29 cellular contexts compared by ENCODE assay signal in the genomic region with DNA sequence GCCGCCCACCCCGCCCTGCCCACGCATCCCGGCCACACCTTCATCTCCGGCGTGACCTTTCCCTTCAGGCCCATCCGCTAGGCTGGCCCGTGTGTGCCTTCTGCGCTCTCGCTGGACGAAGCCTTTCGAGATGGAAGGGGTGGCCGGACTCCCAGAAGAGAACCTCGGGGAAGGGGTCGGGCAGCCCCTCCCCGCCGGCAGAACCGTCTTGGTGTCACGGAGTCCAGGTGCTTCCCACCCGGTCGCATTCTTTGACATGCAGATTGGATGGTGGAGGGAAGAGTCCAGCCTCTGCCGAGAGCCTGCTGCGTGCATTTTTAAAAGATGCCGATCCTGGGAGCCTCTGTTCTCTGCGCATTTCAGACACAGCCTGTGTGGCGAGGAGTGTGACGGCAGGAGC. TPM values are rescaled to one million over a fixed set of nuclear protein-coding genes. Genes with fewer than 3 reads are reported as not detected.
"Had no signal": no experiment of that assay in that cellular context is flagged by ENCODE, and none has a peak within 500 bp of the region (broad histone marks: within the 10 kb centered on the region; RNA-seq: fewer than 3 reads in every experiment).

No MANE protein-coding gene starts in this region.

- H3K9me3 ChIP-seq: gastrocnemius medialis, mucosa of descending colon, neutrophil, stomach, thyroid gland had no signal

- FAIRE-seq: colon, kidney had no signal

- H3K27me3 ChIP-seq: gastrocnemius medialis, stomach, thyroid gland had no signal

- H3K27ac ChIP-seq: epithelial cell of prostate, gastrocnemius medialis, neutrophil, parathyroid adenoma, stomach, thyroid gland had no signal

- H3K4me2 ChIP-seq: smooth muscle cell had no signal

- H3K79me2 ChIP-seq: parathyroid adenoma had no signal

- H3K9ac ChIP-seq: parathyroid adenoma had no signal

- DNase-seq: effector CD8-positive, alpha-beta T cell; endodermal cell; foreskin fibroblast; gastrocnemius medialis; head of caudate nucleus; kidney; mesenchymal stem cell; mucosa of descending colon; naive B cell; stimulated activated CD4-positive, alpha-beta T cell treated with anti-CD3 and anti-CD28 coated beads, Interleukin-12 subunit alpha, Interleukin-12 subunit beta, amount 100 ng/mL, for 4 hours; stimulated activated CD4-positive, alpha-beta T cell treated with anti-CD3 and anti-CD28 coated beads, Interleukin-1b, Interleukin-23, amount 100 ng/mL, for 48 hours; stimulated activated CD4-positive, alpha-beta T cell treated with anti-CD3 and anti-CD28 coated beads, Interleukin-4, amount 100 ng/mL, for 24 hours; stimulated activated naive CD4-positive, alpha-beta T cell treated with Interleukin-2 at 50 U/mL for 16 hours; stomach; thyroid gland; trophoblast cell had no signal

- H3K4me1 ChIP-seq: gastrocnemius medialis, parathyroid adenoma, stomach, thyroid gland had no signal

- ATAC-seq: gastrocnemius medialis; left lobe of liver; mucosa of descending colon; sciatic nerve; stimulated activated effector memory CD8-positive, alpha-beta T cell treated with anti-CD3 and anti-CD28 coated beads, Interleukin-12 subunit alpha, Interleukin-12 subunit beta, amount 100 ng/mL, for 72 hours had no signal

- H2AFZ ChIP-seq: parathyroid adenoma had no signal

- H3K4me3 ChIP-seq: gastrocnemius medialis, lung, mucosa of descending colon, smooth muscle cell, stomach, thyroid gland had no signal

RNA-seq across cellular contexts. Expression of a gene that starts 56.8 kb away (rescaled TPM):
- total RNA-seq: glomerular endothelial cell, left lobe of liver, omental fat pad, smooth muscle cell, subcutaneous adipose tissue had no signal
- polyA plus RNA-seq: liver, smooth muscle cell had no signal
